1 cellular context compared by ENCODE assay signal in genomic region chr16:74297296-74297665, GRCh38.
TF ChIP-seq lines count a peak whose summit lies in the region.

No MANE protein-coding gene starts in this region.

TF ChIP-seq in IMR-90, 13 proteins besides CTCF, POLR2A, EP300 and RAD21 (continued from another document):
- TF ChIP-seq, protein P1, sequence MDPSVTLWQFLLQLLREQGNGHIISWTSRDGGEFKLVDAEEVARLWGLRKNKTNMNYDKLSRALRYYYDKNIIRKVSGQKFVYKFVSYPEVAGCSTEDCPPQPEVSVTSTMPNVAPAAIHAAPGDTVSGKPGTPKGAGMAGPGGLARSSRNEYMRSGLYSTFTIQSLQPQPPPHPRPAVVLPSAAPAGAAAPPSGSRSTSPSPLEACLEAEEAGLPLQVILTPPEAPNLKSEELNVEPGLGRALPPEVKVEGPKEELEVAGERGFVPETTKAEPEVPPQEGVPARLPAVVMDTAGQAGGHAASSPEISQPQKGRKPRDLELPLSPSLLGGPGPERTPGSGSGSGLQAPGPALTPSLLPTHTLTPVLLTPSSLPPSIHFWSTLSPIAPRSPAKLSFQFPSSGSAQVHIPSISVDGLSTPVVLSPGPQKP (IDR thresholded peaks at IDR 0.05; ENCODE audit: borderline replicate concordance, low read depth, low read length) = no peak
- TF ChIP-seq MAZ (IDR thresholded peaks at IDR 0.05; ENCODE audit: borderline replicate concordance, low read depth, low read length) (no peak; the same call in 1 of the 2 replicates), CEBPB (IDR thresholded peaks at IDR 0.05; ENCODE audit: low read depth, low read length) (no peak), MXI1 (IDR thresholded peaks at IDR 0.05; ENCODE audit: borderline replicate concordance, low read depth, low read length) (no peak)
